ENCODE assay signal across 1 cellular context in the genomic region with DNA sequence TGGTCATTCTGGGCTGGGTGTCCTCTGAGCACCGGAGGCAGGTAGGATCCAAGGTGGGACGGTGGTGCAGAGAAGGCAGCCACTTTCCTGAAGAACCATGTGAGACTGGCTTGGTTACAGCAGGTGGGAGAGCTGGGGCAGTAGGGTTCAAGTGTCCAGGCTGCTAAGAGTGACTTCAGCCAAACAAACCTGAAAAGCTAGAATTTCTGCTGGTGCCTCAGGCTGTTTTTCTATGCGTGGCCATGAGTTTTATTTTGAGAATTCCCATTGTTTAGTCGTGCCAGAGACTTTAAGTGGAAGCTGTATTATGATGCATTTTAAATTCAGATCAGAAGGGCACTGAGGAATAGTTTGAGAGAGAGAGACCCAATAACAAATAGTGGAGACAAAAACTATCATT.
TF ChIP-seq lines count a peak whose summit lies in the region.

No MANE protein-coding gene starts in this region.

TF ChIP-seq in GM23338, 12 proteins besides CTCF, POLR2A, EP300 and RAD21 (continued from another document):
- TF ChIP-seq, protein P1, sequence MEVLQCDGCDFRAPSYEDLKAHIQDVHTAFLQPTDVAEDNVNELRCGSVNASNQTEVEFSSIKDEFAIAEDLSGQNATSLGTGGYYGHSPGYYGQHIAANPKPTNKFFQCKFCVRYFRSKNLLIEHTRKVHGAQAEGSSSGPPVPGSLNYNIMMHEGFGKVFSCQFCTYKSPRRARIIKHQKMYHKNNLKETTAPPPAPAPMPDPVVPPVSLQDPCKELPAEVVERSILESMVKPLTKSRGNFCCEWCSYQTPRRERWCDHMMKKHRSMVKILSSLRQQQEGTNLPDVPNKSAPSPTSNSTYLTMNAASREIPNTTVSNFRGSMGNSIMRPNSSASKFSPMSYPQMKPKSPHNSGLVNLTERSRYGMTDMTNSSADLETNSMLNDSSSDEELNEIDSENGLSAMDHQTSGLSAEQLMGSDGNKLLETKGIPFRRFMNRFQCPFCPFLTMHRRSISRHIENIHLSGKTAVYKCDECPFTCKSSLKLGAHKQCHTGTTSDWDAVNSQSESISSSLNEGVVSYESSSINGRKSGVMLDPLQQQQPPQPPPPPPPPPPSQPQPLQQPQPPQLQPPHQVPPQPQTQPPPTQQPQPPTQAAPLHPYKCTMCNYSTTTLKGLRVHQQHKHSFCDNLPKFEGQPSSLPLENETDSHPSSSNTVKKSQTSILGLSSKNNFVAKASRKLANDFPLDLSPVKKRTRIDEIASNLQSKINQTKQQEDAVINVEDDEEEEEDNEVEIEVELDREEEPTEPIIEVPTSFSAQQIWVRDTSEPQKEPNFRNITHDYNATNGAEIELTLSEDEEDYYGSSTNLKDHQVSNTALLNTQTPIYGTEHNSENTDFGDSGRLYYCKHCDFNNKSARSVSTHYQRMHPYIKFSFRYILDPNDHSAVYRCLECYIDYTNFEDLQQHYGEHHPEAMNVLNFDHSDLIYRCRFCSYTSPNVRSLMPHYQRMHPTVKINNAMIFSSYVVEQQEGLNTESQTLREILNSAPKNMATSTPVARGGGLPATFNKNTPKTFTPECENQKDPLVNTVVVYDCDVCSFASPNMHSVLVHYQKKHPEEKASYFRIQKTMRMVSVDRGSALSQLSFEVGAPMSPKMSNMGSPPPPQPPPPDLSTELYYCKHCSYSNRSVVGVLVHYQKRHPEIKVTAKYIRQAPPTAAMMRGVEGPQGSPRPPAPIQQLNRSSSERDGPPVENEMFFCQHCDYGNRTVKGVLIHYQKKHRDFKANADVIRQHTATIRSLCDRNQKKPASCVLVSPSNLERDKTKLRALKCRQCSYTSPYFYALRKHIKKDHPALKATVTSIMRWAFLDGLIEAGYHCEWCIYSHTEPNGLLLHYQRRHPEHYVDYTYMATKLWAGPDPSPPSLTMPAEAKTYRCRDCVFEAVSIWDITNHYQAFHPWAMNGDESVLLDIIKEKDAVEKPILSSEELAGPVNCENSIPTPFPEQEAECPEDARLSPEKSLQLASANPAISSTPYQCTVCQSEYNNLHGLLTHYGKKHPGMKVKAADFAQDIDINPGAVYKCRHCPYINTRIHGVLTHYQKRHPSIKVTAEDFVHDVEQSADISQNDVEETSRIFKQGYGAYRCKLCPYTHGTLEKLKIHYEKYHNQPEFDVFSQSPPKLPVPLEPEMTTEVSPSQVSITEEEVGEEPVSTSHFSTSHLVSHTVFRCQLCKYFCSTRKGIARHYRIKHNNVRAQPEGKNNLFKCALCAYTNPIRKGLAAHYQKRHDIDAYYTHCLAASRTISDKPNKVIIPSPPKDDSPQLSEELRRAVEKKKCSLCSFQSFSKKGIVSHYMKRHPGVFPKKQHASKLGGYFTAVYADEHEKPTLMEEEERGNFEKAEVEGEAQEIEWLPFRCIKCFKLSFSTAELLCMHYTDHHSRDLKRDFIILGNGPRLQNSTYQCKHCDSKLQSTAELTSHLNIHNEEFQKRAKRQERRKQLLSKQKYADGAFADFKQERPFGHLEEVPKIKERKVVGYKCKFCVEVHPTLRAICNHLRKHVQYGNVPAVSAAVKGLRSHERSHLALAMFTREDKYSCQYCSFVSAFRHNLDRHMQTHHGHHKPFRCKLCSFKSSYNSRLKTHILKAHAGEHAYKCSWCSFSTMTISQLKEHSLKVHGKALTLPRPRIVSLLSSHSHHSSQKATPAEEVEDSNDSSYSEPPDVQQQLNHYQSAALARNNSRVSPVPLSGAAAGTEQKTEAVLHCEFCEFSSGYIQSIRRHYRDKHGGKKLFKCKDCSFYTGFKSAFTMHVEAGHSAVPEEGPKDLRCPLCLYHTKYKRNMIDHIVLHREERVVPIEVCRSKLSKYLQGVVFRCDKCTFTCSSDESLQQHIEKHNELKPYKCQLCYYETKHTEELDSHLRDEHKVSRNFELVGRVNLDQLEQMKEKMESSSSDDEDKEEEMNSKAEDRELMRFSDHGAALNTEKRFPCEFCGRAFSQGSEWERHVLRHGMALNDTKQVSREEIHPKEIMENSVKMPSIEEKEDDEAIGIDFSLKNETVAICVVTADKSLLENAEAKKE (CRISPR knock-in tag; IDR thresholded peaks at IDR 0.05) = no peak
- TF ChIP-seq EZH2phosphoT487 (IDR thresholded peaks at IDR 0.05; ENCODE audit: unreplicated experiment) = no peak
- no peak for TF ChIP-seq CREB1 (CRISPR knock-in tag; IDR thresholded peaks at IDR 0.05; ENCODE audit: low read depth)
- TF ChIP-seq, protein P2, sequence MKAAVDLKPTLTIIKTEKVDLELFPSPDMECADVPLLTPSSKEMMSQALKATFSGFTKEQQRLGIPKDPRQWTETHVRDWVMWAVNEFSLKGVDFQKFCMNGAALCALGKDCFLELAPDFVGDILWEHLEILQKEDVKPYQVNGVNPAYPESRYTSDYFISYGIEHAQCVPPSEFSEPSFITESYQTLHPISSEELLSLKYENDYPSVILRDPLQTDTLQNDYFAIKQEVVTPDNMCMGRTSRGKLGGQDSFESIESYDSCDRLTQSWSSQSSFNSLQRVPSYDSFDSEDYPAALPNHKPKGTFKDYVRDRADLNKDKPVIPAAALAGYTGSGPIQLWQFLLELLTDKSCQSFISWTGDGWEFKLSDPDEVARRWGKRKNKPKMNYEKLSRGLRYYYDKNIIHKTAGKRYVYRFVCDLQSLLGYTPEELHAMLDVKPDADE (IDR thresholded peaks at IDR 0.05) = no peak
- TF ChIP-seq NANOG (IDR thresholded peaks at IDR 0.05; ENCODE audit: borderline replicate concordance) = no peak
- no peak for TF ChIP-seq STAT1 (IDR thresholded peaks at IDR 0.05; ENCODE audit: unreplicated experiment)
- TF ChIP-seq JUNB (IDR thresholded peaks at IDR 0.05; ENCODE audit: unreplicated experiment) = no peak
- TF ChIP-seq ZNF114 (CRISPR knock-in tag; IDR thresholded peaks at IDR 0.05) = no peak
- TF ChIP-seq, protein P3, sequence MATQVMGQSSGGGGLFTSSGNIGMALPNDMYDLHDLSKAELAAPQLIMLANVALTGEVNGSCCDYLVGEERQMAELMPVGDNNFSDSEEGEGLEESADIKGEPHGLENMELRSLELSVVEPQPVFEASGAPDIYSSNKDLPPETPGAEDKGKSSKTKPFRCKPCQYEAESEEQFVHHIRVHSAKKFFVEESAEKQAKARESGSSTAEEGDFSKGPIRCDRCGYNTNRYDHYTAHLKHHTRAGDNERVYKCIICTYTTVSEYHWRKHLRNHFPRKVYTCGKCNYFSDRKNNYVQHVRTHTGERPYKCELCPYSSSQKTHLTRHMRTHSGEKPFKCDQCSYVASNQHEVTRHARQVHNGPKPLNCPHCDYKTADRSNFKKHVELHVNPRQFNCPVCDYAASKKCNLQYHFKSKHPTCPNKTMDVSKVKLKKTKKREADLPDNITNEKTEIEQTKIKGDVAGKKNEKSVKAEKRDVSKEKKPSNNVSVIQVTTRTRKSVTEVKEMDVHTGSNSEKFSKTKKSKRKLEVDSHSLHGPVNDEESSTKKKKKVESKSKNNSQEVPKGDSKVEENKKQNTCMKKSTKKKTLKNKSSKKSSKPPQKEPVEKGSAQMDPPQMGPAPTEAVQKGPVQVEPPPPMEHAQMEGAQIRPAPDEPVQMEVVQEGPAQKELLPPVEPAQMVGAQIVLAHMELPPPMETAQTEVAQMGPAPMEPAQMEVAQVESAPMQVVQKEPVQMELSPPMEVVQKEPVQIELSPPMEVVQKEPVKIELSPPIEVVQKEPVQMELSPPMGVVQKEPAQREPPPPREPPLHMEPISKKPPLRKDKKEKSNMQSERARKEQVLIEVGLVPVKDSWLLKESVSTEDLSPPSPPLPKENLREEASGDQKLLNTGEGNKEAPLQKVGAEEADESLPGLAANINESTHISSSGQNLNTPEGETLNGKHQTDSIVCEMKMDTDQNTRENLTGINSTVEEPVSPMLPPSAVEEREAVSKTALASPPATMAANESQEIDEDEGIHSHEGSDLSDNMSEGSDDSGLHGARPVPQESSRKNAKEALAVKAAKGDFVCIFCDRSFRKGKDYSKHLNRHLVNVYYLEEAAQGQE (IDR thresholded peaks at IDR 0.05; ENCODE audit: unreplicated experiment) = no peak
- TF ChIP-seq ZNF331 (CRISPR knock-in tag; IDR thresholded peaks at IDR 0.05; ENCODE audit: low read depth) = no peak
- no peak for TF ChIP-seq POLR2AphosphoS5 (IDR thresholded peaks at IDR 0.05; ENCODE audit: low read depth)
